1 cellular context compared by ENCODE assay signal in the genomic region with DNA sequence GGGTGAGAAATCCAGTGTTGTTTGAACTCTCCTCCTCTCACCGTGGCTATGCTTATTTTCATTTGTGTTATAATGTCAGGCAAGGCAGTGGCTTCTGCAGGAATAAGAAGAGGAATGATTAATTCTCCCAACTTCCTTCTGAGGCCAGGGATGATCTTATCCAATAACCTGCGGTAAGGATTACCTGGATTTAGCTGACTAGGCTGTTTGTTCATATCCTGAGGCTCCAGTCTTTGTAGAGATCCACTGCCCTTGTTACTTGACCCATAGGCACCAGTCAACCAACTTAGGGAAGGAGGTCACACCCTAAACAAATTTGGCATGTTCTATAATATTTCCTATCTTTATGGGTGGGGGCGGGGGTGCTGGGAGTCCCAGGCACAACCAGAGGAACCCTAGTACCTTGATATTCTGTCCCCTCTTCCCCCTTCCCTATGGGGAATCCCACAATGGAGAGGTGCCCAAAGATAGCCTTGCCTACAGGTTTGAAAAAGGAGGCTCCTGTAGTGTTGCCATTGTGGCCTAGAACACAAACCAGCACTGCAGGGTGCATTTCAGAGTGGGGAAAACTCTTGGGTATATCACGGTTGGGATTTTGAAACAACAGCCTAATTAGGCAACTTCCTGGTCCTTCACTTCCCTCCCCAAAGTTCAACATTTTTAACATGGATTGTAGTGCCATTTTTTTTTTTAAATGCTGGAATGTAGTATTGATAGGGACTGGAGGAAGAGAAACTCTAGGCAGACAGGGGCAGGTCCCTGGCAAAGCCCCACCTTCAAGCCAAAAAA.
TF ChIP-seq lines count a peak whose summit lies in the region.

No MANE protein-coding gene starts in this region.

TF ChIP-seq in K562, 482 proteins besides CTCF, POLR2A, EP300 and RAD21:
- TF ChIP-seq RNF219 (CRISPR knock-in tag; IDR thresholded peaks at IDR 0.05): no peak
- 0 out of 2 replicates have a peak, but pooled peaks have one; percentile 18 for TF ChIP-seq MAFF (IDR thresholded peaks at IDR 0.05; ENCODE audit: low read length)
- 0 out of 2 replicates have a peak, but pooled peaks have one; percentile 3 for TF ChIP-seq ZNF316 (IDR thresholded peaks at IDR 0.05)
